24 cellular contexts compared by ENCODE assay signal in genomic region chrX:127058220-127058619, GRCh38.
"Had no signal": no experiment of that assay in that cellular context is flagged by ENCODE, and none has a peak within 500 bp of the region (broad histone marks: within the 10 kb centered on the region; RNA-seq: fewer than 3 reads in every experiment).

No MANE protein-coding gene starts in this region.

- H3K27ac Mint-ChIP-seq: immature natural killer cell; naive thymus-derived CD8-positive, alpha-beta T cell; nephron; stimulated activated effector memory CD8-positive, alpha-beta T cell treated with anti-CD3 and anti-CD28 coated beads, Interleukin-12 subunit alpha, Interleukin-12 subunit beta, amount 100 ng/mL, for 72 hours; stimulated activated naive CD8-positive, alpha-beta T cell treated with anti-CD3 and anti-CD28 coated beads, Interleukin-15, Interleukin-2, amounts not matched to agents 100 ng/mL and 50 ng/mL, for 24 hours; type B pancreatic cell had no signal

- ATAC-seq: lower lobe of right lung; naive thymus-derived CD8-positive, alpha-beta T cell; psoas muscle; right lobe of liver; stimulated activated effector memory CD8-positive, alpha-beta T cell treated with anti-CD3 and anti-CD28 coated beads, Interleukin-12 subunit alpha, Interleukin-12 subunit beta, amount 100 ng/mL, for 72 hours had no signal

- H3K27me3 Mint-ChIP-seq: naive thymus-derived CD8-positive, alpha-beta T cell; stimulated activated naive CD8-positive, alpha-beta T cell treated with anti-CD3 and anti-CD28 coated beads, Interleukin-15, Interleukin-2, amounts not matched to agents 100 ng/mL and 50 ng/mL, for 24 hours; type B pancreatic cell had no signal

- H3K4me1 ChIP-seq: lower lobe of right lung, parathyroid adenoma, psoas muscle, right lobe of liver, spleen, suprapubic skin, tibial artery, uterus had no signal

- H3K36me3 Mint-ChIP-seq: immature natural killer cell; naive thymus-derived CD8-positive, alpha-beta T cell; stimulated activated effector memory CD8-positive, alpha-beta T cell treated with anti-CD3 and anti-CD28 coated beads, Interleukin-12 subunit alpha, Interleukin-12 subunit beta, amount 100 ng/mL, for 72 hours; type B pancreatic cell had no signal

- H3K27me3 ChIP-seq: right lobe of liver, spleen, suprapubic skin, tibial artery, uterus had no signal

- H3K4me1 Mint-ChIP-seq: immature natural killer cell; naive thymus-derived CD8-positive, alpha-beta T cell; nephron; neural crest cell; stimulated activated effector memory CD8-positive, alpha-beta T cell treated with anti-CD3 and anti-CD28 coated beads, Interleukin-12 subunit alpha, Interleukin-12 subunit beta, amount 100 ng/mL, for 72 hours had no signal

- H3K9me3 ChIP-seq: lower lobe of right lung, psoas muscle, right lobe of liver, spleen, suprapubic skin, thoracic aorta, tibial artery, uterus had no signal

- H3K4me3 ChIP-seq: lower lobe of right lung, psoas muscle, right lobe of liver, skin epidermis, spleen, suprapubic skin, thoracic aorta, tibial artery, uterus had no signal

- H3K9me3 Mint-ChIP-seq: stimulated activated naive CD8-positive, alpha-beta T cell treated with anti-CD3 and anti-CD28 coated beads, Interleukin-15, Interleukin-2, amounts not matched to agents 100 ng/mL and 50 ng/mL, for 24 hours; type B pancreatic cell had no signal

- H3K27ac ChIP-seq: lower lobe of right lung, parathyroid adenoma, psoas muscle, right lobe of liver, skin epidermis, spleen, suprapubic skin, thoracic aorta, tibial artery, uterus had no signal

- H3K36me3 ChIP-seq: lower lobe of right lung, right lobe of liver, spleen, suprapubic skin, thoracic aorta, tibial artery, uterus had no signal

- DNase-seq: hypothalamus; immature natural killer cell; kidney; lower lobe of right lung; mammary epithelial cell; mesenchymal stem cell; naive thymus-derived CD8-positive, alpha-beta T cell; occipital lobe; psoas muscle; right lobe of liver; spleen; stimulated activated CD4-positive, alpha-beta T cell treated with anti-CD3 and anti-CD28 coated beads, Interleukin-4, amount 100 ng/mL, for 24 hours; stimulated activated naive CD4-positive, alpha-beta T cell; tibial artery; uterus had no signal

- H3K4me3 Mint-ChIP-seq: immature natural killer cell; naive thymus-derived CD8-positive, alpha-beta T cell; nephron; neural crest cell; stimulated activated effector memory CD8-positive, alpha-beta T cell treated with anti-CD3 and anti-CD28 coated beads, Interleukin-12 subunit alpha, Interleukin-12 subunit beta, amount 100 ng/mL, for 72 hours; stimulated activated naive CD8-positive, alpha-beta T cell treated with anti-CD3 and anti-CD28 coated beads, Interleukin-15, Interleukin-2, amounts not matched to agents 100 ng/mL and 50 ng/mL, for 24 hours; type B pancreatic cell had no signal
